31 cellular contexts compared by ENCODE assay signal in genomic region chr16:76106647-76107046, GRCh38.
"Had no signal": no experiment of that assay in that cellular context is flagged by ENCODE, and none has a peak within 500 bp of the region (broad histone marks: within the 10 kb centered on the region; RNA-seq: fewer than 3 reads in every experiment).

No MANE protein-coding gene starts in this region.

- H3K27me3 ChIP-seq: body of pancreas, esophagus muscularis mucosa, foreskin keratinocyte, gastrocnemius medialis had no signal

- ATAC-seq: activated CD4-positive, CD25-positive, alpha-beta regulatory T cell treated with anti-CD3 and anti-CD28 coated beads, Interleukin-2, amount 50 U/mL, for 24 hours; activated CD8-positive, alpha-beta T cell treated with anti-CD3 and anti-CD28 coated beads for 36 hours; activated T-cell treated with anti-CD3 and anti-CD28 coated beads, Interleukin-2, amount 50 U/mL, for 4 hours; activated T-helper 17 cell treated with anti-CD3 and anti-CD28 coated beads, Interleukin-2, amount 50 U/mL, for 72 hours; body of pancreas; effector memory CD8-positive, alpha-beta T cell; foreskin keratinocyte; gastrocnemius medialis; T-helper 17 cell had no signal

- DNase-seq: activated B cell treated with CpG ODN at 0.5 μM for 24 hours; activated CD4-positive, alpha-beta T cell treated with anti-CD3 and anti-CD28 coated beads for 48 hours; activated CD4-positive, alpha-beta T cell treated with anti-CD3 and anti-CD28 coated beads, Interleukin-2, amount 50 U/mL, for 1 hour; activated CD4-positive, alpha-beta T cell treated with anti-CD3 and anti-CD28 coated beads, Interleukin-2, amount 50 U/mL, for 48 hours; activated CD8-positive, alpha-beta memory T cell treated with anti-CD3 and anti-CD28 coated beads for 24 hours; activated CD8-positive, alpha-beta T cell treated with anti-CD3 and anti-CD28 coated beads for 36 hours; activated effector memory CD4-positive, alpha-beta T cell treated with Interleukin-2 at 50 U/mL for 16 hours; activated gamma-delta T cell treated with Interleukin-2 at 50 U/mL for 16 hours; activated naive CD4-positive, alpha-beta T cell treated with anti-CD3 and anti-CD28 coated beads, Interleukin-2, amount 50 U/mL, for 16 hours; activated naive CD4-positive, alpha-beta T cell treated with Interleukin-2 at 50 U/mL for 16 hours; activated T-cell treated with anti-CD3 and anti-CD28 coated beads, Interleukin-2, amount 50 U/mL, for 4 hours; amniotic stem cell; anterior cingulate cortex; body of pancreas; caudate nucleus; cortex of kidney; dermis blood vessel endothelial cell; effector CD4-positive, alpha-beta T cell; effector memory CD8-positive, alpha-beta T cell; erythroblast; foreskin keratinocyte; gastrocnemius medialis; glutamatergic neuron; T-helper 1 cell; T-helper 17 cell; T1000; WERI-Rb-1 had no signal

- FAIRE-seq: colon had no signal

- H3K27ac ChIP-seq: body of pancreas, esophagus muscularis mucosa, foreskin keratinocyte, gastrocnemius medialis, WERI-Rb-1 had no signal

- H3K4me1 ChIP-seq: body of pancreas, esophagus muscularis mucosa, foreskin keratinocyte, gastrocnemius medialis had no signal

- H3K36me3 ChIP-seq: esophagus muscularis mucosa, gastrocnemius medialis, WERI-Rb-1 had no signal

- H3K9me3 ChIP-seq: body of pancreas, gastrocnemius medialis had no signal

- H3K4me3 ChIP-seq: body of pancreas, esophagus muscularis mucosa, gastrocnemius medialis had no signal
